8 cellular contexts compared by ENCODE assay signal in the genomic region with DNA sequence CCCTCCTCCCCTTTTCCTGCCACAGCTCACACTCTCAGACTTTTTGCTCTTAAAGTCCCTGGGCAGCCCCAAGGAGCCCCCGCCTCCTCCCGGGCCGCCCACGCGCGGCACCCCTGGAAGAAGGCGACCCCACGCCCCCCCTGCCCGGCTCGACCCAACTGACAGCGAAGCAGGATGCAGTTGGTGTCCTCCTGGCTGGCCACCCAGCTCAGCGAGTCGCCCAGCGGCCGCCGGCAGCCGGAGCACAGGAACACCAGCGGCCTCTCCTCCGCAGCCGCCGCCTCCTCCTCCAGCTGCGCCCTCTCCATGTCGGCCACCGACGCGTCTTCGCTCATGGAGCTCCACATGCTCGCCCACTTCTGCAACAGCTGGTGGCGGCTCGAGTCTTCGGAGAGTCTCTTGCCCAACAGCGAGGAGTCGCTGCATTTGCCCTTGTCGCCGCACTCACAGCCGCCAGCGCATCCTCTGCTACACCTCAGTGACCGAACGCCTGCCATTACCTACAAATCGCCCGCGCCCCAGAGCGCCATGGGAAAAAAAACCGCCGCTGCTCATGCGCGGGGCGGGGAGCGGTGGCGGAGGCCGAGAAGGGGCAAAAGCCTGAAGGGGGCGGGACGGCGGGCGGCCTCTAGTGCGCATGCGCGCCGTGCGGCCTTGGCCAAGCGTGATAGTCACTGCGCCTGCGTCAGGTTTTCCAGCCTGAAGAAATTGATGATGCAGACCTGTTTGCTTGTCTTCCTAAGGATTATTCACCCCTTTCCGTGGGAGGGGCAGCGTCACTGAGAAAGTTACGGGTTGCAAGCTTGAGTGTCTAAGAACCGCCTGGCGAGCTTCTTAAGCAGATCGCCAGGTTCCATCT. TPM values are rescaled to one million over a fixed set of nuclear protein-coding genes. Genes with fewer than 3 reads are reported as not detected.
DNase-seq lines count a peak whose midpoint lies in the region; ATAC-seq lines count a peak whose summit lies in the region.

A gene with protein sequence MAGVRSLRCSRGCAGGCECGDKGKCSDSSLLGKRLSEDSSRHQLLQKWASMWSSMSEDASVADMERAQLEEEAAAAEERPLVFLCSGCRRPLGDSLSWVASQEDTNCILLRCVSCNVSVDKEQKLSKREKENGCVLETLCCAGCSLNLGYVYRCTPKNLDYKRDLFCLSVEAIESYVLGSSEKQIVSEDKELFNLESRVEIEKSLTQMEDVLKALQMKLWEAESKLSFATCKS (minus strand): TSS at position 532 of the 859 bp plus-strand sequence. CDS start 35 bp downstream, at position 497.

- peaks cover 6% of the 10 kb centered on the region for H3K36me3 Mint-ChIP-seq in activated CD4-positive, alpha-beta T cell treated with anti-CD3 and anti-CD28 coated beads for 36 hours (ENCODE audit: low read depth)

- CTCF ChIA-PET in activated CD4-positive, alpha-beta T cell treated with anti-CD3 and anti-CD28 coated beads for 36 hours (lab: Charles Lee), result interaction anchor here (0.7 to 1.3 kb wide), 2 partner anchors 12 to 153 kb away, joined by 3 read pairs; no protein-coding TSS in a partner anchor

- DNase-seq in Ammon's horn (ENCODE audit: low spot score) (peak; percentile 94), GM19238 (ENCODE audit: insufficient read length, low spot score) (peak; percentile 82), NCI-H524 (lab: John Stamatoyannopoulos, UW) (peak; percentile 96), kidney tubule cell (ENCODE audit: low spot score) (peak; percentile 97)
- peak; percentile 98 for DNase-seq in activated CD4-positive, alpha-beta T cell treated with anti-CD3 and anti-CD28 coated beads for 36 hours
- peak; percentile 93 to 97 (median 95) for DNase-seq in stimulated activated CD4-positive, alpha-beta T cell treated with anti-CD3 and anti-CD28 coated beads, Interleukin-1b, Interleukin-23, amount 100 ng/mL, for 24 hours (ENCODE audit: low read depth in 4 of 4, low spot score in 1 of 4)

- intact Hi-C loops in activated CD4-positive, alpha-beta T cell treated with anti-CD3 and anti-CD28 coated beads for 36 hours (cut with DNase I, micrococcal nuclease), result loop anchor here (1.0 to 5.0 kb wide), 11 partner anchors 115 to 620 kb away; partner anchors contain the start of genes CFAP298 (in 2 of the 2), HUNK (in 1 of the 2), SCAF4 (in 1 of the 2) and SOD1 (in 1 of the 2)

- ATAC-seq in HG03442 (IDR thresholded peaks at IDR 0.05; ENCODE audit: unreplicated experiment), result peak; percentile 95
- ATAC-seq in activated CD4-positive, alpha-beta T cell treated with anti-CD3 and anti-CD28 coated beads for 36 hours, result peak; percentile 90

- H3K9me3 Mint-ChIP-seq in activated CD4-positive, alpha-beta T cell treated with anti-CD3 and anti-CD28 coated beads for 36 hours (ENCODE audit: low read depth), result no peaks in the 10 kb centered on the region

- H3K4me3 Mint-ChIP-seq in activated CD4-positive, alpha-beta T cell treated with anti-CD3 and anti-CD28 coated beads for 36 hours, result peak within 1 kb of the TSS; percentile 86

- H3K4me1 Mint-ChIP-seq in activated CD4-positive, alpha-beta T cell treated with anti-CD3 and anti-CD28 coated beads for 36 hours, result peaks cover 17% of the 10 kb centered on the region

- H3K27me3 Mint-ChIP-seq in activated CD4-positive, alpha-beta T cell treated with anti-CD3 and anti-CD28 coated beads for 36 hours, result no peaks in the 10 kb centered on the region

- POLR2A ChIA-PET in activated CD4-positive, alpha-beta T cell treated with anti-CD3 and anti-CD28 coated beads for 36 hours (lab: Charles Lee), result interaction anchor here (0.6 to 1.0 kb wide), 7 partner anchors 62 to 974 kb away, joined by 3 to 7 read pairs (median 4); partner anchors contain the start of gene SYNJ1

- peak within 1 kb of the TSS; percentile 89 for H3K27ac ChIP-seq in cingulate gyrus (ENCODE audit: low read depth, low read length)

- H3K27ac Mint-ChIP-seq in activated CD4-positive, alpha-beta T cell treated with anti-CD3 and anti-CD28 coated beads for 36 hours, result peak within 1 kb of the TSS; percentile 84

RNA-seq across cellular contexts. Expression of the gene that starts here (rescaled TPM):
- total RNA-seq in activated CD4-positive, alpha-beta T cell treated with anti-CD3 and anti-CD28 coated beads for 36 hours, result 10 to 100 TPM; 21.5 to 35.3 TPM

Comparison
In these comparisons a context has a peak if more than half of its experiments do, and no peak if none do; other contexts are left out.
1. Peak in every context shown above with its lines: DNase-seq, ATAC-seq and H3K27ac ChIP-seq.